Comparison of ENCODE assay signal across 18 cellular contexts in the genomic region with DNA sequence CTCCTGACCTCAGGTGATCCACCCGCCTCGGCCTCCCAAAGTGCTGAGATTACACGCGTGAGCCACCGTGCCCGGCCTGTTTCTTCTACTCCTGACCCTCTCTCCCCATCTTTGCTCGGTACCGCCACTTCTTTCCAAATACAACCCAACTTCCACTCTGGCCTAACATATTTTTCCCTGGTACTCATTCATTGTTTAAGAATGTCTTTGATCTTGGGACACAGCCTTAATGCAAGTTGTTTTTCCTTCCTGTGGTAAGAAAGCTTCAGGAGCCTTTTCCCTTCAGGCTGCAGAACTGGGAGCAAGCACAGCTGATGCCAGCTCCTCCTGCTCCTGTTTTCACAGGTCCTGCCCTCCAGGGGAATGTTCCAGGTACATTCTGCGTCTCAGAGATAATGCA. TPM values are rescaled to one million over a fixed set of nuclear protein-coding genes. Genes with fewer than 3 reads are reported as not detected.
A peak's percentile ranks its signal among the peaks of the same experiment; 100 is the strongest.
DNase-seq lines count a peak whose midpoint lies in the region; ATAC-seq, FAIRE-seq and TF ChIP-seq lines count a peak whose summit lies in the region.
"Had no signal": no experiment of that assay in that cellular context is flagged by ENCODE, and none has a peak within 500 bp of the region (broad histone marks: within the 10 kb centered on the region; RNA-seq: fewer than 3 reads in every experiment).

No MANE protein-coding gene starts in this region.

- H3K36me3 ChIP-seq in upper lobe of right lung: no peaks in the 10 kb centered on the region
- H3K36me3 ChIP-seq in BE2C: no peaks in the 10 kb centered on the region
- H3K36me3 ChIP-seq: cardiac muscle cell, ovary had no signal

- CTCF ChIA-PET in MCF 10A (lab: Yijun Ruan, JAX): interaction anchor here (0.6 to 2.0 kb wide), 5 partner anchors 39 to 96 kb away, joined by 3 to 10 read pairs (median 6); no protein-coding TSS in a partner anchor

- H3K27ac Mint-ChIP-seq in MCF 10A (ENCODE audit: low read depth, unreplicated experiment): peak overlapping the region; percentile 67
- H3K27ac Mint-ChIP-seq: stimulated activated naive CD8-positive, alpha-beta T cell treated with anti-CD3 and anti-CD28 coated beads, Interleukin-15, Interleukin-2, amounts not matched to agents 100 ng/mL and 50 ng/mL, for 24 hours; WTC11 had no signal

- no peaks in the 10 kb centered on the region for H3K27me3 Mint-ChIP-seq in MCF 10A (ENCODE audit: insufficient read depth, unreplicated experiment)
- H3K27me3 Mint-ChIP-seq: stimulated activated naive CD8-positive, alpha-beta T cell treated with anti-CD3 and anti-CD28 coated beads, Interleukin-15, Interleukin-2, amounts not matched to agents 100 ng/mL and 50 ng/mL, for 24 hours had no signal

- peaks cover 8% of the 10 kb centered on the region for H3K9me3 Mint-ChIP-seq in MCF 10A (ENCODE audit: unreplicated experiment)

- H3K4me1 Mint-ChIP-seq in MCF 10A (ENCODE audit: insufficient read depth, unreplicated experiment): peaks cover 29% of the 10 kb centered on the region

- ATAC-seq in upper lobe of right lung: peak; percentile 42
- ATAC-seq in HG02763 (IDR thresholded peaks at IDR 0.05; ENCODE audit: unreplicated experiment): no peak
- ATAC-seq: activated T-cell treated with anti-CD3 and anti-CD28 coated beads, Interleukin-2, amount 50 U/mL, for 4 hours; left lobe of liver; WTC11 had no signal

- H3K27me3 ChIP-seq in upper lobe of right lung: no peaks in the 10 kb centered on the region
- no peaks in the 10 kb centered on the region for H3K27me3 ChIP-seq in BE2C
- H3K27me3 ChIP-seq: cardiac muscle cell, ovary had no signal

- H3K4me1 ChIP-seq in upper lobe of right lung (no peaks in the 10 kb centered on the region), BE2C (no peaks in the 10 kb centered on the region)

- peaks cover 8% of the 10 kb centered on the region for H3K36me3 Mint-ChIP-seq in MCF 10A (ENCODE audit: insufficient read depth, unreplicated experiment)

- H3K9me3 ChIP-seq in upper lobe of right lung: no peaks in the 10 kb centered on the region
- H3K9me3 ChIP-seq in BE2C: no peaks in the 10 kb centered on the region
- H3K9me3 ChIP-seq: ovary had no signal

- POLR2A ChIA-PET in MCF 10A (lab: Yijun Ruan, JAX): interaction anchor here (0.6 to 2.9 kb wide), 30 partner anchors 9 to 127 kb away, joined by 3 to 69 read pairs (median 5); a partner anchor contains a TSS

- TF ChIP-seq CTCF in MCF 10A (IDR thresholded peaks at IDR 0.05; ENCODE audit: unreplicated experiment) (no peak), upper lobe of right lung (IDR thresholded peaks at IDR 0.05) (no peak), BE2C (IDR thresholded peaks at IDR 0.05; ENCODE audit: low read depth, low read length) (no peak)

- FAIRE-seq in HTR-8/SVneo (lab: Jason Lieb, UNC): no peak

- intact Hi-C loops in MCF 10A (cut with micrococcal nuclease): loop anchor here (5.0 kb wide), 1 partner anchor 71 kb away; no protein-coding TSS in a partner anchor
- intact Hi-C loops in upper lobe of right lung (cut with DNase I): no loop called here

- no TSS peak for BruUV-seq in MCF 10A (replicated peaks; lab: Mats Ljungman, UMichigan)

- H3K27ac ChIP-seq in upper lobe of right lung: no peak overlapping the region
- H3K27ac ChIP-seq: cardiac muscle cell, ovary had no signal

- DNase-seq in HTR-8/SVneo (ENCODE audit: insufficient read length, low spot score): peak; percentile 23
- peak; percentile 72 for DNase-seq in MCF 10A (ENCODE audit: unreplicated experiment)
- DNase-seq in iris pigment epithelial cell (ENCODE audit: low read depth): peak; percentile 61
- peak; percentile 31 for DNase-seq in upper lobe of right lung
- no peak for DNase-seq in HPDE6-E6E7 (ENCODE audit: extremely low spot score)
- no peak for DNase-seq in BE2C
- DNase-seq: DMS 273 treated with DMSO at 0.1 percent for 48 hours; foreskin melanocyte; SHP77; stimulated activated CD4-positive, alpha-beta T cell treated with anti-CD3 and anti-CD28 coated beads, Interleukin-4, amount 100 ng/mL, for 1 hour had no signal

- H3K4me3 ChIP-seq in upper lobe of right lung: no peak overlapping the region
- no peak overlapping the region for H3K4me3 ChIP-seq in BE2C (ENCODE audit: low read depth, low read length)
- H3K4me3 ChIP-seq: cardiac muscle cell, ovary had no signal

- H3K4me3 Mint-ChIP-seq in MCF 10A (ENCODE audit: unreplicated experiment): peak overlapping the region; percentile 43
- H3K4me3 Mint-ChIP-seq: activated T-cell treated with anti-CD3 and anti-CD28 coated beads, Interleukin-2, amount 50 U/mL, for 4 hours; stimulated activated naive CD8-positive, alpha-beta T cell treated with anti-CD3 and anti-CD28 coated beads, Interleukin-15, Interleukin-2, amounts not matched to agents 100 ng/mL and 50 ng/mL, for 24 hours; WTC11 had no signal

RNA-seq across cellular contexts. Expression of a gene that starts 13.7 kb away (rescaled TPM):
- total RNA-seq in MCF 10A (2022) (0.25 and 0.75 TPM in 2 replicates), upper lobe of right lung (not detected)
- polyA plus RNA-seq in BE2C (2012; ENCODE audit: insufficient read depth, insufficient read length, low read depth): not detected
- total RNA-seq: activated T-cell treated with anti-CD3 and anti-CD28 coated beads, Interleukin-2, amount 50 U/mL, for 4 hours; cardiac muscle cell; left lobe of liver; NCI-H460; WTC11 had no signal
- polyA plus RNA-seq: cardiac muscle cell had no signal

RNA-seq across cellular contexts. Expression of a gene that starts 39.1 kb away (rescaled TPM):
- total RNA-seq in MCF 10A (2022): not detected in 2 replicates
- total RNA-seq in upper lobe of right lung: not detected
- polyA plus RNA-seq in BE2C (2012; ENCODE audit: insufficient read depth, insufficient read length, low read depth): not detected
- total RNA-seq: activated T-cell treated with anti-CD3 and anti-CD28 coated beads, Interleukin-2, amount 50 U/mL, for 4 hours; cardiac muscle cell; left lobe of liver; NCI-H460; WTC11 had no signal
- polyA plus RNA-seq: cardiac muscle cell, ovary had no signal

Comparison
In these comparisons a context has a peak if more than half of its experiments do, and no peak if none do; other contexts are left out.
1. DNase-seq: peak in HTR-8/SVneo (single experiment), MCF 10A (single experiment), iris pigment epithelial cell (single experiment) and upper lobe of right lung (single experiment); none in HPDE6-E6E7 (single experiment) and BE2C (single experiment).